10 cellular contexts compared by ENCODE assay signal in the genomic region with DNA sequence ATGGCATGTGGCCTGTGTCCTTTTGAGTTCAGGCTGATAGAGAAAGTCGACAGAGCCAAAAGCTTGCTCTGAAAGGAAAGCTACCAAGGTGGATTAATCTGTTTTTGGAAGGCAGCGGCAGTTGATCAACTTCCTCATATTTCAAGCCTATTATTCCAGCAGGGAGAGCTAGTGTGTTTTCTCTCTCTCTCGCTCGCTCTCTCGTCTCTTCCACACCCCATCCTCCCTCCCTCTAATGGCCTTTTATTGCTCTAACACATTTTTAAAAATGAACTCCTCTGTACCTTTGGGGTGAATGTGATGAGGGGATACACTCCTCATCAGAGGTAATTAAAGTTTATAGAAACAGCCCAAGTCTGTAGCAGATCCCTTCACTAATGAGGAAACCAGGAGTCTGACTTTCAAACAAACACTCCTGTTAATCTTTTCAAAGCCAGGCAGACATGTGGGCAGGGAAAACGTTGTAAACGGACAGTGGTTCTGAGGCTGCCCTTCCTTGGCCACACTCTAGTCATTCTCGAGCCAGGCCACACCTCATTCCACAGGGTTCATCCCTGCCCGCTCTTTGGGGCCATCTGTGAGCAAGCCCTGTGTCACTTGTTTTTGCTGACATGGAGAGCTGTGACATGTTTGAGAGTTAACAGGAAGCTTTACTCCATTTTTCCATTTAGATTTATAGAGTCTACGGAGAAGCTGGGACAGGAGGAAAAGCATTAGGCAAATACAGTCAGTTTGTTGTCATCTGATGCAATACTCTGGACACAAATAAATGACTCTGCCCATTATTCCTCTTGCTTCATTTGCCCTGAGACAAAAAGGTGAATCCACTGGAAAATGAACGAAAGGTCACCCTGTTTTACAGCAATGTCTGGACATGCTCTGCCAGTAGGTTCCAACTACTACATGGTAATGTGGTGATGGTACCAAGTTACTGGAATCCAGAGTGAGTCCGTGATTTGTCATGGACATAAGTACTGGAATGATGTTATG.
DNase-seq lines count a peak whose midpoint lies in the region; ATAC-seq, FAIRE-seq and TF ChIP-seq lines count a peak whose summit lies in the region.
"Had no signal": no experiment of that assay in that cellular context is flagged by ENCODE, and none has a peak within 500 bp of the region (broad histone marks: within the 10 kb centered on the region; RNA-seq: fewer than 3 reads in every experiment).

No MANE protein-coding gene starts in this region.

- no peaks in the 10 kb centered on the region for H3K9me3 ChIP-seq in body of pancreas
- H3K9me3 ChIP-seq in HepG2 (ENCODE audit: low read length): no peaks in the 10 kb centered on the region
- H3K9me3 ChIP-seq in endodermal cell (ENCODE audit: control insufficient read depth, low read length): no peaks in the 10 kb centered on the region
- no peaks in the 10 kb centered on the region for H3K9me3 ChIP-seq in HAP-1

- peak overlapping the region; percentile 62 to 71 (median 68) for H3K27ac ChIP-seq in body of pancreas
- H3K27ac ChIP-seq in HepG2 (ENCODE audit: extremely low read length, insufficient read depth, low read length): peak overlapping the region; percentile 66
- no peak overlapping the region for H3K27ac ChIP-seq in endodermal cell (ENCODE audit: low read depth, low read length)

- intact Hi-C loops in body of pancreas (cut with DNase I): no loop called here
- intact Hi-C loops in HepG2 (cut with micrococcal nuclease; ENCODE audit: unreplicated experiment): loop anchor here (2.0 kb wide), 1 partner anchor 23 kb away; no protein-coding TSS in a partner anchor

- BruUV-seq in HepG2 (replicated peaks; lab: Mats Ljungman, UMichigan): no TSS peak

- ATAC-seq in body of pancreas: peak; percentile 80
- ATAC-seq in HepG2: peak; percentile 78
- no peak for ATAC-seq in HG02642 (IDR thresholded peaks at IDR 0.05; ENCODE audit: poor library complexity, unreplicated experiment)

- no peaks in the 10 kb centered on the region for H3K27me3 Mint-ChIP-seq in activated T-cell treated with anti-CD3 and anti-CD28 coated beads, Interleukin-2, amount 50 U/mL, for 24 hours
- H3K27me3 Mint-ChIP-seq in type B pancreatic cell: peaks cover 5% of the 10 kb centered on the region
- peaks cover 7% of the 10 kb centered on the region for H3K27me3 Mint-ChIP-seq in endodermal cell (ENCODE audit: insufficient read depth)
- H3K27me3 Mint-ChIP-seq: activated naive CD8-positive, alpha-beta T cell treated with anti-CD3 and anti-CD28 coated beads, Interleukin-2, amount 10 ng/mL, durations not matched to agents 7 days and 5 days had no signal

- CTCF ChIA-PET in HepG2 (lab: Yijun Ruan, JAX; ENCODE audit: low intra/inter-chr PET ratio, low total read pairs): no interaction called here

- peak; percentile 72 for FAIRE-seq in HepG2 (lab: Jason Lieb, UNC)

- no peaks in the 10 kb centered on the region for H3K9me3 Mint-ChIP-seq in activated T-cell treated with anti-CD3 and anti-CD28 coated beads, Interleukin-2, amount 50 U/mL, for 24 hours
- no peaks in the 10 kb centered on the region for H3K9me3 Mint-ChIP-seq in type B pancreatic cell
- no peaks in the 10 kb centered on the region for H3K9me3 Mint-ChIP-seq in endodermal cell
- H3K9me3 Mint-ChIP-seq: activated naive CD8-positive, alpha-beta T cell treated with anti-CD3 and anti-CD28 coated beads, Interleukin-2, amount 10 ng/mL, durations not matched to agents 7 days and 5 days had no signal

- peak overlapping the region; percentile 27 for H3K9ac ChIP-seq in HepG2 (ENCODE audit: insufficient read depth, low read depth, low read length)
- H3K9ac ChIP-seq in endodermal cell (ENCODE audit: extremely low read depth, low read length, poor library complexity, severe bottlenecking): no peak overlapping the region

- POLR2A ChIA-PET in HepG2 (lab: Yijun Ruan, JAX): interaction anchor here (0.7 to 4.2 kb wide), 14 partner anchors 13 to 1158 kb away, joined by 3 to 49 read pairs (median 5); no protein-coding TSS in a partner anchor

- H3K36me3 ChIP-seq in body of pancreas (replicated peaks in 1 of 2; ENCODE audit: insufficient read depth in 1 of 2, low read depth in 2 of 2) (no peaks in the 10 kb centered on the region), HepG2 (replicated peaks in 1 of 2; ENCODE audit: control insufficient read depth in 1 of 2, insufficient read depth in 2 of 2, low read length in 2 of 2) (peaks cover 5 to 19% of the 10 kb centered on the region in 2 experiments; a peak in 3 of 5 replicates), endodermal cell (ENCODE audit: control insufficient read depth, insufficient read depth, low read length) (no peaks in the 10 kb centered on the region), HAP-1 (replicated peaks) (peaks cover 3% of the 10 kb centered on the region; the same call in 1 of the 2 replicates)

- H3K4me3 ChIP-seq in body of pancreas (no peak overlapping the region), HepG2 (replicated peaks in 1 of 3; ENCODE audit: insufficient read depth in 1 of 3, low read depth in 2 of 3, low read length in 3 of 3) (peak overlapping the region in 1 of 3 experiments; percentile 4; a peak in 1 of 6 replicates), endodermal cell (ENCODE audit: low read length) (no peak overlapping the region), HAP-1 (no peak overlapping the region)

- H3K27me3 ChIP-seq in body of pancreas: no peaks in the 10 kb centered on the region
- no peaks in the 10 kb centered on the region for H3K27me3 ChIP-seq in HepG2 (ENCODE audit: control insufficient read depth in 1 of 2, insufficient read depth in 2 of 2, low read length in 2 of 2)
- H3K27me3 ChIP-seq in endodermal cell (ENCODE audit: control insufficient read depth, insufficient read depth, low read length, poor library complexity, severe bottlenecking): no peaks in the 10 kb centered on the region
- no peaks in the 10 kb centered on the region for H3K27me3 ChIP-seq in HAP-1 (ENCODE audit: low read depth)

- peaks cover 87% of the 10 kb centered on the region for H3K36me3 Mint-ChIP-seq in activated T-cell treated with anti-CD3 and anti-CD28 coated beads, Interleukin-2, amount 50 U/mL, for 24 hours (ENCODE audit: low read depth)
- H3K36me3 Mint-ChIP-seq in type B pancreatic cell: peaks cover 7% of the 10 kb centered on the region
- H3K36me3 Mint-ChIP-seq in endodermal cell (ENCODE audit: low read depth): peaks cover 2% of the 10 kb centered on the region

- H4K20me1 ChIP-seq in HepG2 (ENCODE audit: insufficient read depth, low read length): no peaks in the 10 kb centered on the region

- TF ChIP-seq CTCF in body of pancreas (IDR thresholded peaks at IDR 0.05): peak in 2 of 7 experiments; percentile 14 to 16
- TF ChIP-seq CTCF in HepG2 (CRISPR knock-in tag; IDR thresholded peaks at IDR 0.05): 0 out of 2 replicates have a peak, but pooled peaks have one; percentile 11
- TF ChIP-seq CTCF in type B pancreatic cell (conservative IDR thresholded peaks at IDR 0.05): no peak
- no peak for TF ChIP-seq CTCF in endodermal cell (conservative IDR thresholded peaks at IDR 0.05)

- H3K4me2 ChIP-seq in HepG2 (ENCODE audit: low read depth, low read length): peak overlapping the region; percentile 27

- no peak overlapping the region for H2AFZ ChIP-seq in HepG2 (ENCODE audit: low read length)

- in situ Hi-C loops in HepG2 (cut with HindIII; ENCODE audit: extremely low pct_ligation_motif_present, low pct_unique_long_range_greater_than_20kb): no loop called here
- in situ Hi-C loops in HAP-1 (cut with MboI; ENCODE audit: low sequenced_read_pairs): no loop called here

- peak overlapping the region; percentile 73 for H3K27ac Mint-ChIP-seq in activated T-cell treated with anti-CD3 and anti-CD28 coated beads, Interleukin-2, amount 50 U/mL, for 24 hours
- H3K27ac Mint-ChIP-seq in type B pancreatic cell (peak overlapping the region; percentile 95), endodermal cell (no peak overlapping the region)
- H3K27ac Mint-ChIP-seq: activated naive CD8-positive, alpha-beta T cell treated with anti-CD3 and anti-CD28 coated beads, Interleukin-2, amount 10 ng/mL, durations not matched to agents 7 days and 5 days had no signal

- H3K79me2 ChIP-seq in HepG2 (ENCODE audit: insufficient read depth, low read length): no peaks in the 10 kb centered on the region

- WGBS in body of pancreas, 2 donors: 47 to 51% methylated on average over 12 of the region's 12 CpGs
- WGBS in HepG2 (ENCODE audit: low lambda C conversion rate): 40% methylated on average over 11 of the region's 12 CpGs
- 91 to 92% methylated on average over 9 to 12 of the region's 12 CpGs for WGBS in endodermal cell (ENCODE audit: insufficient coverage in 1 of 2, insufficient read length in 1 of 2), 2 experiments

- TF ChIP-seq POLR2A in body of pancreas (IDR thresholded peaks at IDR 0.05) (no peak), HepG2 (IDR thresholded peaks at IDR 0.05; ENCODE audit: insufficient read depth in 1 of 2, low read depth in 2 of 2, low read length in 2 of 2) (no peak)

- H3K4me3 Mint-ChIP-seq in activated T-cell treated with anti-CD3 and anti-CD28 coated beads, Interleukin-2, amount 50 U/mL, for 24 hours: no peak overlapping the region
- H3K4me3 Mint-ChIP-seq in type B pancreatic cell: peak overlapping the region; percentile 58
- H3K4me3 Mint-ChIP-seq in endodermal cell: no peak overlapping the region
- H3K4me3 Mint-ChIP-seq: activated naive CD8-positive, alpha-beta T cell treated with anti-CD3 and anti-CD28 coated beads, Interleukin-2, amount 10 ng/mL, durations not matched to agents 7 days and 5 days had no signal

- H3K4me1 ChIP-seq in body of pancreas (peaks cover 31% of the 10 kb centered on the region), HepG2 (ENCODE audit: insufficient read depth, low read length) (peaks cover 83% of the 10 kb centered on the region), endodermal cell (ENCODE audit: control insufficient read depth, insufficient read depth, low read length) (peaks cover 6% of the 10 kb centered on the region), HAP-1 (no peaks in the 10 kb centered on the region; the same call in 1 of the 2 replicates)

- TF ChIP-seq EP300 in HepG2 (IDR thresholded peaks at IDR 0.05; ENCODE audit: low read depth in 2 of 2, low read length in 2 of 2): peak; percentile 42 to 66; a peak in 3 of 4 replicates
- no peak; the same call in 1 of the 2 replicates for TF ChIP-seq EP300 in HepG2 (CRISPR knock-in tag; IDR thresholded peaks at IDR 0.05; ENCODE audit: borderline replicate concordance)

- peaks cover 2% of the 10 kb centered on the region for H3K4me1 Mint-ChIP-seq in activated T-cell treated with anti-CD3 and anti-CD28 coated beads, Interleukin-2, amount 50 U/mL, for 24 hours (ENCODE audit: low read depth)
- H3K4me1 Mint-ChIP-seq in type B pancreatic cell (ENCODE audit: unreplicated experiment) (peaks cover 37% of the 10 kb centered on the region), endodermal cell (peaks cover 29% of the 10 kb centered on the region)
- H3K4me1 Mint-ChIP-seq: activated naive CD8-positive, alpha-beta T cell treated with anti-CD3 and anti-CD28 coated beads, Interleukin-2, amount 10 ng/mL, durations not matched to agents 7 days and 5 days had no signal

- TF ChIP-seq RAD21 in HepG2 (CRISPR knock-in tag; IDR thresholded peaks at IDR 0.05): no peak

- DNase-seq in activated T-cell treated with anti-CD3 and anti-CD28 coated beads, Interleukin-2, amount 50 U/mL, for 24 hours: no peak
- DNase-seq in activated T-cell treated with anti-CD3 and anti-CD28 coated beads for 4 hours (no peak), body of pancreas (peak in 2 of 4 donors; percentile 38 to 42), HepG2 (ENCODE audit: low spot score) (peak; percentile 76), type B pancreatic cell (ENCODE audit: extremely low spot score, unreplicated experiment) (no peak), endodermal cell (no peak), HAP-1 (ENCODE audit: low spot score in 2 of 2) (no peak)
- DNase-seq: activated naive CD8-positive, alpha-beta T cell treated with anti-CD3 and anti-CD28 coated beads, Interleukin-2, amount 10 ng/mL, durations not matched to agents 7 days and 5 days; NCI-H524 treated with DMSO at 0.1 percent for 48 hours had no signal
